Comparison of ENCODE assay signal across 12 cellular contexts in genomic region chr12:107372229-107372658, GRCh38.
DNase-seq lines count a peak whose midpoint lies in the region; ATAC-seq and TF ChIP-seq lines count a peak whose summit lies in the region.
"Had no signal": no experiment of that assay in that cellular context is flagged by ENCODE, and none has a peak within 500 bp of the region (broad histone marks: within the 10 kb centered on the region; RNA-seq: fewer than 3 reads in every experiment).

No MANE protein-coding gene starts in this region.

- no peaks in the 10 kb centered on the region for H3K9me3 ChIP-seq in DND-41 (ENCODE audit: insufficient read depth, low read length, severe bottlenecking)
- no peaks in the 10 kb centered on the region for H3K9me3 ChIP-seq in psoas muscle

- H3K4me1 ChIP-seq in DND-41 (ENCODE audit: insufficient read depth, low read length) (no peaks in the 10 kb centered on the region), psoas muscle (no peaks in the 10 kb centered on the region)

- H3K4me3 Mint-ChIP-seq in activated naive CD8-positive, alpha-beta T cell treated with anti-CD3 and anti-CD28 coated beads for 36 hours: peak overlapping the region; percentile 45
- H3K4me3 Mint-ChIP-seq in chondrocyte (ENCODE audit: unreplicated experiment): no peak overlapping the region
- H3K4me3 Mint-ChIP-seq: nephron progenitor cell had no signal

- no peak overlapping the region for H2AFZ ChIP-seq in DND-41 (ENCODE audit: low read depth, low read length)

- ATAC-seq in DND-41 (ENCODE audit: insufficient read depth, low read depth): peak; percentile 63; the same call in 2 of the 3 replicates
- ATAC-seq in psoas muscle: no peak
- ATAC-seq in GM21447 (IDR thresholded peaks at IDR 0.05; ENCODE audit: unreplicated experiment): no peak
- no peak for ATAC-seq in HG03520 (IDR thresholded peaks at IDR 0.05; ENCODE audit: unreplicated experiment)

- no peak overlapping the region for H3K4me2 ChIP-seq in DND-41 (ENCODE audit: insufficient read depth, low read length)

- no peaks in the 10 kb centered on the region for H3K79me2 ChIP-seq in DND-41 (ENCODE audit: insufficient read depth, low read length)

- H3K27ac Mint-ChIP-seq in activated naive CD8-positive, alpha-beta T cell treated with anti-CD3 and anti-CD28 coated beads for 36 hours: peak overlapping the region; percentile 89
- H3K27ac Mint-ChIP-seq in chondrocyte (ENCODE audit: unreplicated experiment): no peak overlapping the region
- H3K27ac Mint-ChIP-seq: nephron progenitor cell had no signal

- H3K4me1 Mint-ChIP-seq in activated naive CD8-positive, alpha-beta T cell treated with anti-CD3 and anti-CD28 coated beads for 36 hours: peaks cover 76% of the 10 kb centered on the region
- no peaks in the 10 kb centered on the region for H3K4me1 Mint-ChIP-seq in chondrocyte (ENCODE audit: low read depth)

- DNase-seq in DND-41: peak; percentile 6
- peak; percentile 35 for DNase-seq in RPMI7951 (ENCODE audit: low read depth)
- DNase-seq in activated naive CD8-positive, alpha-beta T cell treated with anti-CD3 and anti-CD28 coated beads for 36 hours: peak; percentile 49
- peak; percentile 33 to 40 for DNase-seq in lung microvascular endothelial cell (ENCODE audit: low read depth in 2 of 2)
- DNase-seq in chondrocyte (ENCODE audit: low spot score): no peak
- no peak for DNase-seq in psoas muscle
- DNase-seq: cerebellar nuclear complex, HCEC 1CT, hippocampal formation, nephron progenitor cell had no signal

- H3K27me3 ChIP-seq in DND-41 (ENCODE audit: insufficient read depth, low read length, poor library complexity) (no peaks in the 10 kb centered on the region), psoas muscle (ENCODE audit: insufficient read depth in 3 of 3, low read length in 2 of 3) (no peaks in the 10 kb centered on the region)

- H3K36me3 Mint-ChIP-seq in activated naive CD8-positive, alpha-beta T cell treated with anti-CD3 and anti-CD28 coated beads for 36 hours: peaks cover 11% of the 10 kb centered on the region
- H3K36me3 Mint-ChIP-seq in chondrocyte (ENCODE audit: low read depth): no peaks in the 10 kb centered on the region

- no peak overlapping the region for H3K9ac ChIP-seq in DND-41 (ENCODE audit: low read depth, low read length)

- H3K27ac ChIP-seq in DND-41 (ENCODE audit: low read length) (no peak overlapping the region), psoas muscle (no peak overlapping the region)

- H3K36me3 ChIP-seq in DND-41 (ENCODE audit: insufficient read depth, low read length) (no peaks in the 10 kb centered on the region), psoas muscle (ENCODE audit: insufficient read depth in 1 of 2, low read depth in 1 of 2) (no peaks in the 10 kb centered on the region)

- H3K4me3 ChIP-seq in DND-41 (ENCODE audit: low read depth in 1 of 2, low read length in 2 of 2) (no peak overlapping the region), psoas muscle (no peak overlapping the region)

- no peaks in the 10 kb centered on the region for H4K20me1 ChIP-seq in DND-41 (ENCODE audit: insufficient read depth, low read length)

- H3K27me3 Mint-ChIP-seq in activated naive CD8-positive, alpha-beta T cell treated with anti-CD3 and anti-CD28 coated beads for 36 hours: no peaks in the 10 kb centered on the region
- H3K27me3 Mint-ChIP-seq in chondrocyte (ENCODE audit: low read depth): peaks cover 20% of the 10 kb centered on the region

- intact Hi-C loops in psoas muscle (cut with DNase I): no loop called here

- 51 to 55% (median 54%) methylated on average over 5 of the region's 5 CpGs for WGBS in psoas muscle, 3 donors

- H3K9me3 Mint-ChIP-seq in activated naive CD8-positive, alpha-beta T cell treated with anti-CD3 and anti-CD28 coated beads for 36 hours: no peaks in the 10 kb centered on the region
- no peaks in the 10 kb centered on the region for H3K9me3 Mint-ChIP-seq in chondrocyte (ENCODE audit: low read depth)
- H3K9me3 Mint-ChIP-seq: nephron progenitor cell had no signal

- TF ChIP-seq CTCF in DND-41 (IDR thresholded peaks at IDR 0.05; ENCODE audit: borderline replicate concordance, extremely low read depth, low read length, poor library complexity, severe bottlenecking) (no peak), chondrocyte (IDR thresholded peaks at IDR 0.05) (no peak), psoas muscle (IDR thresholded peaks at IDR 0.05) (no peak)

Comparison
In these comparisons a context has a peak if more than half of its experiments do, and no peak if none do; other contexts are left out.
1. DNase-seq: peak in DND-41 (single experiment), RPMI7951 (single experiment), activated naive CD8-positive, alpha-beta T cell treated with anti-CD3 and anti-CD28 coated beads for 36 hours (single experiment) and lung microvascular endothelial cell (2 of 2); none in chondrocyte (single experiment) and psoas muscle (0 of 2).